8 cellular contexts compared by ENCODE assay signal in the genomic region with DNA sequence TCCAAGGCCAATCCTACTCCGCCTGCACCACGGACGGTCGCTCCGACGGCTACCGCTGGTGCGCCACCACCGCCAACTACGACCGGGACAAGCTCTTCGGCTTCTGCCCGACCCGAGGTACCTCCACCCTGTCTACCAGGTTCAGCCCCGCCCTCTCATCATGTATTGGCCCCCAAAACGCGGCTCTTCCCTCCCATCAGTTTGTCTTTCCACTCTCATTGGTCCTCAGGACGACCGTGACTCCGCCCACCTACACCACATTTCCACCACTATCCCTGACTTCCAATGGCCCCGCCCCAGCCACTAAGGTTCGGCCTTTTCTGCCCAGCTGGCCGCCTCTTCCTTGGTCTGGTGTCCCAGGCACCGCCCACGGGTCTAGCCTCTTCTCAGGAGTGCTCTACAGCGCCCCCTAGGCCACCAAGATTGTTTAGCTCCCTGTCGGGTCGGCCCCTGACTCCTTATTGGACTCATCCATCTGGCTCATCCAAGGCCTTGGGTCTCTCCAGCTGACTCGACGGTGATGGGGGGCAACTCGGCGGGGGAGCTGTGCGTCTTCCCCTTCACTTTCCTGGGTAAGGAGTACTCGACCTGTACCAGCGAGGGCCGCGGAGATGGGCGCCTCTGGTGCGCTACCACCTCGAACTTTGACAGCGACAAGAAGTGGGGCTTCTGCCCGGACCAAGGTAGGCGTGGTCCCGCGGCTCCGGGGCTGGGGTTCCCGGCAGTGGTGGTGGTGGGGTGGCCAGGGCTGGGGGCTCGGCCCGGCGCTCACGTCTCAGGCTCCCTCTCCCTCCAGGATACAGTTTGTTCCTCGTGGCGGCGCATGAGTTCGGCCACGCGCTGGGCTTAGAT. TPM values are rescaled to one million over a fixed set of nuclear protein-coding genes. Genes with fewer than 3 reads are reported as not detected.
DNase-seq lines count a peak whose midpoint lies in the region; ATAC-seq, FAIRE-seq and TF ChIP-seq lines count a peak whose summit lies in the region.

No MANE protein-coding gene starts in this region.

- FAIRE-seq in GM19239 (lab: Jason Lieb, UNC): no peak

- in situ Hi-C loops in Caki2 (cut with HindIII; ENCODE audit: low pct_unique_long_range_greater_than_20kb, low sequenced_read_pairs): no loop called here

- TF ChIP-seq CTCF in LNCaP clone FGC (IDR thresholded peaks at IDR 0.05; ENCODE audit: control insufficient read depth, extremely low read depth, insufficient read depth): peak; percentile 21; the same call in 1 of the 2 replicates

- DNase-seq in Caki2 (ENCODE audit: low read depth): peak; percentile 98
- DNase-seq in LNCaP clone FGC (ENCODE audit: low read depth): no peak
- peak; percentile 87 for DNase-seq in activated CD8-positive, alpha-beta memory T cell treated with anti-CD3 and anti-CD28 coated beads, Interleukin-2, amount 50 U/mL, for 48 hours
- DNase-seq in left ventricle myocardium superior: peak; percentile 67
- DNase-seq in stimulated activated effector memory CD8-positive, alpha-beta T cell treated with anti-CD3 and anti-CD28 coated beads, Interleukin-12 subunit alpha, Interleukin-12 subunit beta, amount 100 ng/mL, for 72 hours (ENCODE audit: low spot score in 2 of 2): peak; percentile 33 to 72
- DNase-seq in NCI-H1436 treated with DMSO at 0.1 percent for 48 hours (lab: John Stamatoyannopoulos, UW): no peak
- DNase-seq in GM19239 (ENCODE audit: insufficient read length, low spot score): no peak
- no peak for DNase-seq in A172 (ENCODE audit: low spot score)

- peak; percentile 47 for ATAC-seq in left ventricle myocardium superior
- no peak for ATAC-seq in stimulated activated effector memory CD8-positive, alpha-beta T cell treated with anti-CD3 and anti-CD28 coated beads, Interleukin-12 subunit alpha, Interleukin-12 subunit beta, amount 100 ng/mL, for 72 hours

- intact Hi-C loops in left ventricle myocardium superior (cut with micrococcal nuclease): no loop called here

- H3K4me3 Mint-ChIP-seq in stimulated activated effector memory CD8-positive, alpha-beta T cell treated with anti-CD3 and anti-CD28 coated beads, Interleukin-12 subunit alpha, Interleukin-12 subunit beta, amount 100 ng/mL, for 72 hours: peak overlapping the region; percentile 72

- peaks cover 20% of the 10 kb centered on the region for H3K36me3 Mint-ChIP-seq in stimulated activated effector memory CD8-positive, alpha-beta T cell treated with anti-CD3 and anti-CD28 coated beads, Interleukin-12 subunit alpha, Interleukin-12 subunit beta, amount 100 ng/mL, for 72 hours

- peak overlapping the region; percentile 63 for H3K27ac Mint-ChIP-seq in stimulated activated effector memory CD8-positive, alpha-beta T cell treated with anti-CD3 and anti-CD28 coated beads, Interleukin-12 subunit alpha, Interleukin-12 subunit beta, amount 100 ng/mL, for 72 hours

- H3K4me1 Mint-ChIP-seq in stimulated activated effector memory CD8-positive, alpha-beta T cell treated with anti-CD3 and anti-CD28 coated beads, Interleukin-12 subunit alpha, Interleukin-12 subunit beta, amount 100 ng/mL, for 72 hours: peaks cover 73% of the 10 kb centered on the region

- peaks cover 4% of the 10 kb centered on the region for H3K9me3 Mint-ChIP-seq in stimulated activated effector memory CD8-positive, alpha-beta T cell treated with anti-CD3 and anti-CD28 coated beads, Interleukin-12 subunit alpha, Interleukin-12 subunit beta, amount 100 ng/mL, for 72 hours

- no peak overlapping the region for H3K4me3 ChIP-seq in LNCaP clone FGC (ENCODE audit: low read depth, low read length)

RNA-seq across cellular contexts. Expression of a gene that starts 3.1 kb away (rescaled TPM):
- 0.06 and 0.07 TPM in 2 replicates for total RNA-seq in Caki2 (2014; rRNA removed; shearing (Covaris generic); ENCODE audit: low replicate concordance)
- total RNA-seq in left ventricle myocardium superior: 0.64 TPM
- 0.26 and 0.71 TPM in 2 replicates for total RNA-seq in A172 (2014; rRNA removed; shearing (Covaris generic))

RNA-seq across cellular contexts. Expression of a gene that starts 17.2 kb away (rescaled TPM):
- total RNA-seq in Caki2 (2014; rRNA removed; shearing (Covaris generic); ENCODE audit: low replicate concordance): 7.9 TPM in 1 of 2 replicates, not detected in the other
- total RNA-seq in left ventricle myocardium superior: 1.3 TPM
- total RNA-seq in A172 (2014; rRNA removed; shearing (Covaris generic)): 0.90 and 3.4 TPM in 2 replicates

RNA-seq across cellular contexts. Expression of a gene that starts 39.9 kb away (rescaled TPM):
- 4.8 and 5.4 TPM in 2 replicates for total RNA-seq in Caki2 (2014; rRNA removed; shearing (Covaris generic); ENCODE audit: low replicate concordance)
- 10.0 TPM for total RNA-seq in left ventricle myocardium superior
- 11.3 and 11.5 TPM in 2 replicates for total RNA-seq in A172 (2014; rRNA removed; shearing (Covaris generic))

Comparison
In these comparisons a context has a peak if more than half of its experiments do, and no peak if none do; other contexts are left out.
1. DNase-seq: peak in Caki2 (single experiment), activated CD8-positive, alpha-beta memory T cell treated with anti-CD3 and anti-CD28 coated beads, Interleukin-2, amount 50 U/mL, for 48 hours (single experiment), left ventricle myocardium superior (single experiment) and stimulated activated effector memory CD8-positive, alpha-beta T cell treated with anti-CD3 and anti-CD28 coated beads, Interleukin-12 subunit alpha, Interleukin-12 subunit beta, amount 100 ng/mL, for 72 hours (2 of 2); none in LNCaP clone FGC (single experiment), NCI-H1436 treated with DMSO at 0.1 percent for 48 hours (single experiment), GM19239 (single experiment) and A172 (single experiment).